Comparison of ENCODE assay signal across 18 cellular contexts in the genomic region with DNA sequence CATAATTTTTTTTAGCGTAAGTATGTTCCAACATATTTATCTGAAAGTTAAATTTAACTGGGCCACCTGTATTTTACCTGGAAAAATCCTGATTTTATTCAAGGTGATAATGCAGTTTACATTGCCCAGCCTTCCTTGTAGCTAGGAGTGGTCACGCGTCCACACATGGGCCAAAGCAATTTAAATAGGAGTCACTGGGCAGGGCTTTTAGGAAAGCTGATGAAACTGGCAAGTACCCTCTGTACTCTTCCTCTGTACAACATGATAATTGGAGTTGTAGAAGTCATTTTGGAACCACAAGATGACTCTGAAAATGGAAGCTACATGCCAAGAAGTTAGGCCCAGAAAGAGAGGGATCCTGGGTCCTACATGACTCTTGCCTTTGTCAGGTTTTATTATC.
"Had no signal": no experiment of that assay in that cellular context is flagged by ENCODE, and none has a peak within 500 bp of the region (broad histone marks: within the 10 kb centered on the region; RNA-seq: fewer than 3 reads in every experiment).

No MANE protein-coding gene starts in this region.

- H3K4me1 ChIP-seq: ascending aorta, neural progenitor cell had no signal

- H3K27ac ChIP-seq: ascending aorta, epithelial cell of prostate, neural progenitor cell, ovary, skin epidermis had no signal

- H3K27me3 ChIP-seq: ascending aorta, neural progenitor cell, ovary had no signal

- FAIRE-seq: bronchial epithelial cell had no signal

- ATAC-seq: activated CD8-positive, alpha-beta memory T cell treated with anti-CD3 and anti-CD28 coated beads, Interleukin-2, amount 10 ng/mL, durations not matched to agents 7 days and 5 days; activated naive CD8-positive, alpha-beta T cell treated with anti-CD3 and anti-CD28 coated beads, Interleukin-2, amount 50 U/mL, for 24 hours had no signal

- H3K4me3 ChIP-seq: ascending aorta, neural progenitor cell, ovary, skin epidermis, thoracic aorta had no signal

- DNase-seq: activated CD4-positive, alpha-beta memory T cell treated with anti-CD3 and anti-CD28 coated beads for 36 hours; activated CD4-positive, alpha-beta T cell treated with anti-CD3 and anti-CD28 coated beads for 1 hour; activated CD8-positive, alpha-beta memory T cell treated with anti-CD3 and anti-CD28 coated beads, Interleukin-2, amount 10 ng/mL, durations not matched to agents 7 days and 5 days; activated naive CD4-positive, alpha-beta T cell treated with anti-CD3 and anti-CD28 coated beads for 36 hours; activated naive CD8-positive, alpha-beta T cell treated with anti-CD3 and anti-CD28 coated beads, Interleukin-2, amount 50 U/mL, for 24 hours; activated T-cell treated with anti-CD3 and anti-CD28 coated beads, Interleukin-2, amount 50 U/mL, for 1 hour; dermis blood vessel endothelial cell; naive B cell; ovary; stimulated activated CD4-positive, alpha-beta T cell treated with anti-CD3 and anti-CD28 coated beads, Interleukin-15, amount 100 ng/mL, for 24 hours; stimulated activated CD4-positive, alpha-beta T cell treated with anti-CD3 and anti-CD28 coated beads, Interleukin-4, amount 100 ng/mL, for 24 hours; stimulated activated naive CD4-positive, alpha-beta T cell had no signal

- H3K9me3 ChIP-seq: ascending aorta, ovary, thoracic aorta had no signal

- H3K36me3 ChIP-seq: ascending aorta, neural progenitor cell, ovary, thoracic aorta had no signal
